30 cellular contexts compared by ENCODE assay signal in genomic region chr2:142515493-142515892, GRCh38.
"Had no signal": no experiment of that assay in that cellular context is flagged by ENCODE, and none has a peak within 500 bp of the region (broad histone marks: within the 10 kb centered on the region; RNA-seq: fewer than 3 reads in every experiment).

No MANE protein-coding gene starts in this region.

- H3K9me3 Mint-ChIP-seq: activated CD4-positive, alpha-beta T cell treated with anti-CD3 and anti-CD28 coated beads, Interleukin-2, amount 10 ng/mL, durations not matched to agents 24 days and 14 days; activated naive CD4-positive, alpha-beta T cell treated with anti-CD3 and anti-CD28 coated beads, Interleukin-2, amount 10 ng/mL, durations not matched to agents 7 days and 5 days; activated naive CD8-positive, alpha-beta T cell treated with anti-CD3 and anti-CD28 coated beads, Interleukin-2, amount 10 ng/mL, durations not matched to agents 7 days and 5 days; activated T-cell treated with anti-CD3 and anti-CD28 coated beads, Interleukin-2, amount 50 U/mL, for 24 hours; dendritic cell treated with granulocyte-macrophage colony-stimulating factor and Interleukin-4, amounts not matched to agents 40 ng/mL and 50 ng/mL, for 4 days; endodermal cell; T-helper 1 cell treated with Interleukin-12 subunit alpha and Interleukin-12 subunit beta and Interleukin-4 antibody, amounts not matched to agents 30 μg/mL and 1 μg/mL, for 36 hours had no signal

- H3K27me3 ChIP-seq: ascending aorta, breast epithelium, esophagus squamous epithelium had no signal

- H3K36me3 Mint-ChIP-seq: activated naive CD4-positive, alpha-beta T cell treated with anti-CD3 and anti-CD28 coated beads, Interleukin-2, amount 10 ng/mL, durations not matched to agents 7 days and 5 days; activated naive CD4-positive, alpha-beta T cell treated with anti-CD3 and anti-CD28 coated beads, Interleukin-2, amount 50 U/mL, for 72 hours; activated naive CD8-positive, alpha-beta T cell treated with anti-CD3 and anti-CD28 coated beads, Interleukin-2, amount 10 ng/mL, durations not matched to agents 7 days and 5 days; brain; T-cell had no signal

- H3K4me3 Mint-ChIP-seq: activated CD4-positive, alpha-beta memory T cell treated with anti-CD3 and anti-CD28 coated beads, Interleukin-2, amount 10 ng/mL, durations not matched to agents 7 days and 5 days; activated CD4-positive, alpha-beta T cell treated with anti-CD3 and anti-CD28 coated beads for 36 hours; activated CD4-positive, alpha-beta T cell treated with anti-CD3 and anti-CD28 coated beads, Interleukin-2, amount 10 ng/mL, durations not matched to agents 24 days and 14 days; activated naive CD4-positive, alpha-beta T cell treated with anti-CD3 and anti-CD28 coated beads, Interleukin-2, amount 10 ng/mL, durations not matched to agents 7 days and 5 days; activated naive CD8-positive, alpha-beta T cell treated with anti-CD3 and anti-CD28 coated beads, Interleukin-2, amount 10 ng/mL, durations not matched to agents 7 days and 5 days; activated T-cell treated with anti-CD3 and anti-CD28 coated beads, Interleukin-2, amount 50 U/mL, for 24 hours; activated T-cell treated with anti-CD3 and anti-CD28 coated beads, Interleukin-2, amount 50 U/mL, for 72 hours; brain; central memory CD8-positive, alpha-beta T cell; dendritic cell treated with granulocyte-macrophage colony-stimulating factor and Interleukin-4, amounts not matched to agents 40 ng/mL and 50 ng/mL, for 4 days; endodermal cell; T-cell; T-helper 1 cell treated with Interleukin-12 subunit alpha and Interleukin-12 subunit beta and Interleukin-4 antibody, amounts not matched to agents 30 μg/mL and 1 μg/mL, for 36 hours had no signal

- H3K27ac ChIP-seq: ascending aorta, breast epithelium, coronary artery, dorsolateral prefrontal cortex, esophagus squamous epithelium, WERI-Rb-1 had no signal

- H3K27ac Mint-ChIP-seq: activated CD4-positive, alpha-beta memory T cell treated with anti-CD3 and anti-CD28 coated beads, Interleukin-2, amount 10 ng/mL, durations not matched to agents 7 days and 5 days; activated CD4-positive, alpha-beta T cell treated with anti-CD3 and anti-CD28 coated beads for 36 hours; activated CD4-positive, alpha-beta T cell treated with anti-CD3 and anti-CD28 coated beads, Interleukin-2, amount 10 ng/mL, durations not matched to agents 24 days and 14 days; activated naive CD4-positive, alpha-beta T cell treated with anti-CD3 and anti-CD28 coated beads, Interleukin-2, amount 10 ng/mL, durations not matched to agents 7 days and 5 days; activated naive CD4-positive, alpha-beta T cell treated with anti-CD3 and anti-CD28 coated beads, Interleukin-2, amount 50 U/mL, for 72 hours; activated naive CD8-positive, alpha-beta T cell treated with anti-CD3 and anti-CD28 coated beads, Interleukin-2, amount 10 ng/mL, durations not matched to agents 7 days and 5 days; activated T-cell treated with anti-CD3 and anti-CD28 coated beads, Interleukin-2, amount 50 U/mL, for 24 hours; activated T-cell treated with anti-CD3 and anti-CD28 coated beads, Interleukin-2, amount 50 U/mL, for 72 hours; brain; dendritic cell treated with granulocyte-macrophage colony-stimulating factor and Interleukin-4, amounts not matched to agents 40 ng/mL and 50 ng/mL, for 4 days; endodermal cell; T-cell; T-helper 1 cell treated with Interleukin-12 subunit alpha and Interleukin-12 subunit beta and Interleukin-4 antibody, amounts not matched to agents 30 μg/mL and 1 μg/mL, for 36 hours had no signal

- H3K4me3 ChIP-seq: ascending aorta, breast epithelium, coronary artery, dorsolateral prefrontal cortex, esophagus squamous epithelium had no signal

- H3K27me3 Mint-ChIP-seq: activated CD4-positive, alpha-beta memory T cell treated with anti-CD3 and anti-CD28 coated beads, Interleukin-2, amount 10 ng/mL, durations not matched to agents 7 days and 5 days; activated CD4-positive, alpha-beta T cell treated with anti-CD3 and anti-CD28 coated beads for 36 hours; activated CD4-positive, alpha-beta T cell treated with anti-CD3 and anti-CD28 coated beads, Interleukin-2, amount 10 ng/mL, durations not matched to agents 24 days and 14 days; activated naive CD4-positive, alpha-beta T cell treated with anti-CD3 and anti-CD28 coated beads, Interleukin-2, amount 10 ng/mL, durations not matched to agents 7 days and 5 days; activated naive CD8-positive, alpha-beta T cell treated with anti-CD3 and anti-CD28 coated beads, Interleukin-2, amount 10 ng/mL, durations not matched to agents 7 days and 5 days; activated T-cell treated with anti-CD3 and anti-CD28 coated beads, Interleukin-2, amount 50 U/mL, for 24 hours; brain; central memory CD8-positive, alpha-beta T cell; dendritic cell treated with granulocyte-macrophage colony-stimulating factor and Interleukin-4, amounts not matched to agents 40 ng/mL and 50 ng/mL, for 4 days; T-cell had no signal

- H3K4me1 ChIP-seq: ascending aorta, breast epithelium, esophagus squamous epithelium had no signal

- H3K4me1 Mint-ChIP-seq: activated CD4-positive, alpha-beta memory T cell treated with anti-CD3 and anti-CD28 coated beads, Interleukin-2, amount 10 ng/mL, durations not matched to agents 7 days and 5 days; activated CD4-positive, alpha-beta T cell treated with anti-CD3 and anti-CD28 coated beads for 36 hours; activated CD4-positive, alpha-beta T cell treated with anti-CD3 and anti-CD28 coated beads, Interleukin-2, amount 10 ng/mL, durations not matched to agents 24 days and 14 days; activated naive CD4-positive, alpha-beta T cell treated with anti-CD3 and anti-CD28 coated beads, Interleukin-2, amount 10 ng/mL, durations not matched to agents 7 days and 5 days; activated naive CD8-positive, alpha-beta T cell treated with anti-CD3 and anti-CD28 coated beads, Interleukin-2, amount 10 ng/mL, durations not matched to agents 7 days and 5 days; brain; central memory CD8-positive, alpha-beta T cell; T-cell had no signal

- ATAC-seq: activated CD4-positive, alpha-beta T cell treated with anti-CD3 and anti-CD28 coated beads for 36 hours; activated naive CD4-positive, alpha-beta T cell treated with anti-CD3 and anti-CD28 coated beads, Interleukin-2, amount 50 U/mL, for 72 hours; activated T-cell treated with anti-CD3 and anti-CD28 coated beads, Interleukin-2, amount 50 U/mL, for 72 hours; T-cell had no signal

- H3K36me3 ChIP-seq: ascending aorta, breast epithelium, esophagus squamous epithelium, WERI-Rb-1 had no signal

- DNase-seq: activated CD4-positive, alpha-beta memory T cell treated with anti-CD3 and anti-CD28 coated beads, Interleukin-2, amount 10 ng/mL, durations not matched to agents 7 days and 5 days; activated CD4-positive, alpha-beta T cell treated with anti-CD3 and anti-CD28 coated beads for 36 hours; activated CD4-positive, alpha-beta T cell treated with anti-CD3 and anti-CD28 coated beads, Interleukin-2, amount 10 ng/mL, durations not matched to agents 24 days and 14 days; activated CD4-positive, CD25-positive, alpha-beta regulatory T cell; activated CD4-positive, CD25-positive, alpha-beta regulatory T cell treated with anti-CD3 and anti-CD28 coated beads, Interleukin-2, amount 50 U/mL, for 72 hours; activated CD8-positive, alpha-beta memory T cell treated with anti-CD3 and anti-CD28 coated beads, Interleukin-2, amount 50 U/mL, for 48 hours; activated gamma-delta T cell; activated naive CD4-positive, alpha-beta T cell; activated naive CD4-positive, alpha-beta T cell treated with anti-CD3 and anti-CD28 coated beads, Interleukin-2, amount 10 ng/mL, durations not matched to agents 7 days and 5 days; activated naive CD8-positive, alpha-beta T cell treated with anti-CD3 and anti-CD28 coated beads, Interleukin-2, amount 10 ng/mL, durations not matched to agents 7 days and 5 days; activated T-cell treated with anti-CD3 and anti-CD28 coated beads for 4 hours; activated T-cell treated with anti-CD3 and anti-CD28 coated beads, Interleukin-2, amount 50 U/mL, for 24 hours; activated T-cell treated with anti-CD3 and anti-CD28 coated beads, Interleukin-2, amount 50 U/mL, for 72 hours; dorsolateral prefrontal cortex; effector memory CD4-positive, alpha-beta T cell; endodermal cell; erythroblast; esophagus squamous epithelium; head of caudate nucleus; T-cell; T1000; WERI-Rb-1 had no signal
